In the genomic region with DNA sequence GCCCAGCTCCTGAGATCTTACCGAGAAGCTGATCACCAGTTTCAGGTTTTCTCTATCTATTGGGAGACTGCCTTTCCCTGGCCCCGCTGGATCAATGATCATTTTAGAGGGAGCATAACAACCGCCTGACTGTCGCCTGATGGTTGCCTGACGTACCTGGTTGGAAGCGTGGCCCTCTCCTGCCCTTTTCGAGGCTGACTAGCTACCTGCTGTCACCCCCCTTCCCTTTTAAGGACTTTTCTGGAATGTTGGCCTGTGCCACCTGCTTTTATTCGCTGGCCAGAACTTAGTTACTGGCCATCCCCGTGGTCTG, we compare ENCODE assay signal across 1 cellular context.
TF ChIP-seq lines count a peak whose summit lies in the region.

No MANE protein-coding gene starts in this region.

TF ChIP-seq in endothelial cell of umbilical vein, 7 proteins besides CTCF, POLR2A, EP300 and RAD21:
- no peak for TF ChIP-seq JUN (IDR thresholded peaks at IDR 0.05; ENCODE audit: borderline replicate concordance, insufficient read depth, insufficient read length, low read depth)
- no peak for TF ChIP-seq MYC (IDR thresholded peaks at IDR 0.05; ENCODE audit: low read depth, low read length)
- TF ChIP-seq GATA2 (IDR thresholded peaks at IDR 0.05; ENCODE audit: insufficient read depth, insufficient read length, low read depth, low read length) = no peak
- TF ChIP-seq FOS (IDR thresholded peaks at IDR 0.05; ENCODE audit: borderline replicate concordance, insufficient read depth, low read length) = no peak
- TF ChIP-seq POLR2AphosphoS5 (IDR thresholded peaks at IDR 0.05; ENCODE audit: insufficient read depth, low read depth, low read length) = no peak
TF ChIP-seq in endothelial cell of umbilical vein: peak in this region for 0.
